8 cellular contexts compared by ENCODE assay signal in the genomic region with DNA sequence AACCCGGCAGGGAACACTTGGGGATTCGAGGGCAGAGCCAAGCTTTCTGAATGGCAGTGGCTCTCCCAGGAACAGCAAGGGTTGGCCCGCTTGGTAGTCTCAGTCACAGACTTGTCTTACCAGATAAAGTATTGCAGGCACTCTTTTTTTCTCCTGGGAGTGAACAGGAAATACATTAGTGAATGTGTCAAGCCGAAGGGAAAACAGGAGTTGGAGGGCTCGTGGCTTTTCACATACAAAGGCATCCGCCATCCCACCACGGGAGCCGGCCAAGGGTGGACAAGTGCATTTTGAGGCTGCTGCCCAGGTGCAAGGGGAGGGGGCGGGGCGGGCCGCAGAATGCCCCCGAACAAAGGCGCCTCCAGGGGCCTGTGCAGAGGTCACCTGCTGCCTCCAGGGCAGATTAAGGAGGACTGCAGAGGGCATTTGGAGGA.
DNase-seq lines count a peak whose midpoint lies in the region; ATAC-seq and TF ChIP-seq lines count a peak whose summit lies in the region.

No MANE protein-coding gene starts in this region.

- no peak overlapping the region for H3K56ac ChIP-seq in H9 (ENCODE audit: insufficient read length, low read depth, low read length)

- H2AFZ ChIP-seq in H9 (ENCODE audit: low read length) = no peak overlapping the region

- H3K79me2 ChIP-seq in H9 (ENCODE audit: insufficient read depth, low read length) = no peaks in the 10 kb centered on the region

- no peak overlapping the region for H3K18ac ChIP-seq in H9 (ENCODE audit: insufficient read length, low read depth, low read length)

- no peak overlapping the region for H2AK5ac ChIP-seq in H9 (ENCODE audit: insufficient read length, low read length)

- H2BK15ac ChIP-seq in H9 (ENCODE audit: low read depth, low read length) = no peak overlapping the region

- H3K4me2 ChIP-seq in H9 (ENCODE audit: insufficient read depth, insufficient read length, low read length) = peak overlapping the region; percentile 44

- H4K20me1 ChIP-seq in H9 (ENCODE audit: control insufficient read depth, insufficient read depth, insufficient read length) = no peaks in the 10 kb centered on the region

- H3K4me3 Mint-ChIP-seq in H9 (peak overlapping the region; percentile 55 to 75), immature natural killer cell (no peak overlapping the region)

- H2BK12ac ChIP-seq in H9 (ENCODE audit: insufficient read length, low read depth, low read length) = no peak overlapping the region

- no peak overlapping the region for H4K5ac ChIP-seq in H9 (ENCODE audit: insufficient read length, low read depth, low read length)

- no peaks in the 10 kb centered on the region for H3K27me3 ChIP-seq in H9 (ENCODE audit: insufficient read depth, low read length)

- no peak overlapping the region for H3T11ph ChIP-seq in H9 (ENCODE audit: low read length)

- no peaks in the 10 kb centered on the region for H3K79me1 ChIP-seq in H9 (ENCODE audit: insufficient read depth, low read depth, low read length, poor library complexity, severe bottlenecking)

- no peak overlapping the region for H3K4ac ChIP-seq in H9 (ENCODE audit: low read depth, low read length)

- H3K4me1 Mint-ChIP-seq in H9 = peaks cover 63% of the 10 kb centered on the region in 2 experiments
- H3K4me1 Mint-ChIP-seq in immature natural killer cell = peaks cover 10 to 15% of the 10 kb centered on the region in 2 donors

- TF ChIP-seq CTCF in H9 (conservative IDR thresholded peaks at IDR 0.05) = 0 out of 3 replicates have a peak, but pooled peaks have one; percentile 15

- H3K27ac ChIP-seq in H9 (ENCODE audit: insufficient read length, low read depth, low read length) = no peak overlapping the region

- H3K14ac ChIP-seq in H9 (ENCODE audit: insufficient read depth, low read length) = no peak overlapping the region

- H3K27ac Mint-ChIP-seq in H9 (peak overlapping the region; percentile 87 to 98 (median 92); a peak in 6 of 7 replicates), immature natural killer cell (no peak overlapping the region)

- H2BK20ac ChIP-seq in H9 (ENCODE audit: low read depth, low read length, poor library complexity, severe bottlenecking) = no peak overlapping the region

- no peak overlapping the region for H3K9ac ChIP-seq in H9 (ENCODE audit: extremely low read depth, insufficient read length, low read length)

- H3K23ac ChIP-seq in H9 (ENCODE audit: insufficient read length, low read depth, low read length) = no peak overlapping the region

- in situ Hi-C loops in KBM-7 (cut with MboI; ENCODE audit: low pct_unique_long_range_greater_than_20kb, low sequenced_read_pairs) = no loop called here

- no CpG with 5 or more reads among the region's 13 CpGs for WGBS in H9 (ENCODE audit: extremely low coverage, insufficient read length, low lambda C conversion rate)

- H3K23me2 ChIP-seq in H9 (ENCODE audit: insufficient read length, low read depth, low read length, poor library complexity, severe bottlenecking) = peaks cover 4% of the 10 kb centered on the region

- H4K8ac ChIP-seq in H9 (replicated peaks; ENCODE audit: insufficient read length, low read depth, low read length) = no peak overlapping the region

- H3K9me3 Mint-ChIP-seq in H9 (peaks cover 21 to 24% of the 10 kb centered on the region in 2 experiments), immature natural killer cell (no peaks in the 10 kb centered on the region)

- H3K4me1 ChIP-seq in H9 (ENCODE audit: insufficient read depth, low read length) = peaks cover 12% of the 10 kb centered on the region; the same call in 1 of the 2 replicates

- H3K36me3 Mint-ChIP-seq in H9 (ENCODE audit: insufficient read depth in 1 of 3, low read depth in 3 of 3) (peaks cover 7 to 29% (median 22%) of the 10 kb centered on the region in 3 experiments), immature natural killer cell (peaks cover 0 to 3% (median 0%) of the 10 kb centered on the region in 3 donors)

- no peak overlapping the region for H2BK5ac ChIP-seq in H9 (ENCODE audit: insufficient read length, low read length)

- no peak overlapping the region for H4K91ac ChIP-seq in H9 (ENCODE audit: insufficient read length, low read depth, low read length)

- ATAC-seq in GM18517 (IDR thresholded peaks at IDR 0.05; ENCODE audit: unreplicated experiment) = peak; percentile 41

- H3K9me3 ChIP-seq in H9 (ENCODE audit: control insufficient read depth, low read depth, low read length) = no peaks in the 10 kb centered on the region

- peak; percentile 82 for DNase-seq in H9
- peak; percentile 16 for DNase-seq in KBM-7
- peak; percentile 49 for DNase-seq in iPS-NIHi11 (ENCODE audit: low spot score)
- DNase-seq in NOMO-1 (lab: John Stamatoyannopoulos, UW; ENCODE audit: unreplicated experiment in 2 of 2) = no peak
- DNase-seq in stimulated activated CD4-positive, alpha-beta T cell treated with anti-CD3 and anti-CD28 coated beads, Interleukin-12 subunit alpha, Interleukin-12 subunit beta, amount 100 ng/mL, for 4 hours = no peak
- DNase-seq in activated effector memory CD4-positive, alpha-beta T cell treated with anti-CD3 and anti-CD28 coated beads, Interleukin-2, amount 50 U/mL, for 16 hours = no peak
- DNase-seq in immature natural killer cell = no peak

- H3K27me3 Mint-ChIP-seq in H9 (ENCODE audit: low read depth) = peaks cover 13% of the 10 kb centered on the region
- H3K27me3 Mint-ChIP-seq in immature natural killer cell (ENCODE audit: low read depth in 3 of 3) = peaks cover 6 to 7% (median 7%) of the 10 kb centered on the region in 3 donors

- no peak overlapping the region for H2BK120ac ChIP-seq in H9 (ENCODE audit: low read depth, low read length, poor library complexity, severe bottlenecking)

Comparison
In these comparisons a context has a peak if more than half of its experiments do, and no peak if none do; other contexts are left out.
1. DNase-seq: peak in H9 (single experiment), KBM-7 (single experiment) and iPS-NIHi11 (single experiment); none in NOMO-1 (0 of 2), stimulated activated CD4-positive, alpha-beta T cell treated with anti-CD3 and anti-CD28 coated beads, Interleukin-12 subunit alpha, Interleukin-12 subunit beta, amount 100 ng/mL, for 4 hours (single experiment), activated effector memory CD4-positive, alpha-beta T cell treated with anti-CD3 and anti-CD28 coated beads, Interleukin-2, amount 50 U/mL, for 16 hours (single experiment) and immature natural killer cell (0 of 3).
2. H3K27ac Mint-ChIP-seq: peak in H9 (3 of 3); none in immature natural killer cell (0 of 6).
3. H3K4me3 Mint-ChIP-seq: peak in H9 (2 of 2); none in immature natural killer cell (0 of 5).